Comparison of ENCODE assay signal across 8 cellular contexts in the genomic region with DNA sequence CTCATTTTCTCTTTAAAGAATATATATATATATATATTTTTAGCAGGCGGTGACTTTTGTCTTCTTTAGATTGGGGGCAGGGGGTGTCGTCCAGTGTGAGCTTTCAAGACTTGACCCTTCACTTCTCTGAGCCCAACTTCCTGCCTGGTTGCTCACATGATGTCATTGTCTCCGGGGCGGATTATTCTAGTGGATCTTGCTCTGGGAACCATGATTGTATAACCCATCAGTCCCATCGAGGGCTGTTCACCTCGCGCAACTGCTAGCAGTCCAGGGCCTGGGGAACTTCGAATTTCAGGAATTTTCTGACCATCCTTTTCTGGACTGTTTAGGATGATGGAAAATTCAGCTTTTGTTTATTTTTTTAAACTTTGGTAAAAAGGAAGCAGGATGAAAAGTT. TPM values are rescaled to one million over a fixed set of nuclear protein-coding genes. Genes with fewer than 3 reads are reported as not detected.
A peak's percentile ranks its signal among the peaks of the same experiment; 100 is the strongest.
DNase-seq lines count a peak whose midpoint lies in the region; ATAC-seq, FAIRE-seq and TF ChIP-seq lines count a peak whose summit lies in the region.

No MANE protein-coding gene starts in this region.

- 28% methylated on average over 8 of the region's 8 CpGs for WGBS in GM12878 (ENCODE audit: insufficient coverage, insufficient replicate concordance, low lambda C conversion rate, missing lambda C conversion rate)
- 3 to 15% methylated on average over 8 of the region's 8 CpGs for WGBS in sigmoid colon, 2 donors

- no peak for TF ChIP-seq POLR2A in GM12892 (IDR thresholded peaks at IDR 0.05; ENCODE audit: low read depth, low read length)
- no peak for TF ChIP-seq POLR2A in GM12878 (IDR thresholded peaks at IDR 0.05; ENCODE audit: low read depth, low read length)
- TF ChIP-seq POLR2A in sigmoid colon (IDR thresholded peaks at IDR 0.05): no peak

- FAIRE-seq in GM12892 (lab: Jason Lieb, UNC) (peak; percentile 44), GM12878 (lab: Jason Lieb, UNC) (peak; percentile 76)

- CTCF ChIA-PET in GM12878 (lab: Yijun Ruan, JAX): interaction anchor here (0.8 to 1.4 kb wide), 2 partner anchors 11 to 106 kb away, joined by 3 to 6 read pairs; no protein-coding TSS in a partner anchor

- peak overlapping the region; percentile 42 for H3K9ac ChIP-seq in NT2/D1 (ENCODE audit: insufficient read length, low read depth)
- H3K9ac ChIP-seq in GM12878 (ENCODE audit: control insufficient read depth, insufficient read depth, low read length): peak overlapping the region; percentile 86

- H3K27ac ChIP-seq in GM12878 (ENCODE audit: control insufficient read depth, insufficient read depth): peak overlapping the region; percentile 76
- H3K27ac ChIP-seq in sigmoid colon: peak overlapping the region; percentile 83 to 94 (median 89)

- peaks cover 60% of the 10 kb centered on the region for H3K79me2 ChIP-seq in GM12878 (ENCODE audit: control insufficient read depth, insufficient read depth, low read length)

- no peaks in the 10 kb centered on the region for H3K36me3 ChIP-seq in NT2/D1 (ENCODE audit: insufficient read depth, insufficient read length, low read length)
- no peaks in the 10 kb centered on the region for H3K36me3 ChIP-seq in GM12878 (ENCODE audit: control insufficient read depth in 2 of 2, insufficient read depth in 2 of 2, low read length in 1 of 2)
- no peaks in the 10 kb centered on the region for H3K36me3 ChIP-seq in sigmoid colon

- TF ChIP-seq RAD21 in GM12878 (IDR thresholded peaks at IDR 0.05; ENCODE audit: insufficient read depth, low read depth, low read length): no peak

- H4K20me1 ChIP-seq in GM12878 (ENCODE audit: control insufficient read depth, insufficient read depth): no peaks in the 10 kb centered on the region

- H3K9me3 ChIP-seq in NT2/D1 (ENCODE audit: insufficient read depth, low read length): no peaks in the 10 kb centered on the region
- no peaks in the 10 kb centered on the region for H3K9me3 ChIP-seq in GM12878 (replicated peaks; ENCODE audit: control insufficient read depth, insufficient read depth, low read length)
- no peaks in the 10 kb centered on the region for H3K9me3 ChIP-seq in sigmoid colon

- H2AFZ ChIP-seq in GM12878 (ENCODE audit: control insufficient read depth, low read depth, low read length): no peak overlapping the region

- in situ Hi-C loops in GM12878 (cut with MboI): no loop called here

- ATAC-seq in HG03139 (IDR thresholded peaks at IDR 0.05; ENCODE audit: unreplicated experiment): peak; percentile 36
- ATAC-seq in GM12878: peak; percentile 62
- ATAC-seq in GM19324 (IDR thresholded peaks at IDR 0.05; ENCODE audit: low FRiP score, unreplicated experiment): no peak

- peak overlapping the region; percentile 69 for H3K4me3 ChIP-seq in NT2/D1 (ENCODE audit: insufficient read length, low read depth)
- peak overlapping the region; percentile 85 for H3K4me3 ChIP-seq in GM12878
- H3K4me3 ChIP-seq in iPS-11a (ENCODE audit: low read depth, low read length): peak overlapping the region; percentile 79
- peak overlapping the region; percentile 86 to 98 (median 92) for H3K4me3 ChIP-seq in sigmoid colon

- no peak for TF ChIP-seq EP300 in GM12878 (IDR thresholded peaks at IDR 0.05; ENCODE audit: borderline replicate concordance in 1 of 2, control insufficient read depth in 1 of 2, low read depth in 2 of 2, low read length in 2 of 2)
- TF ChIP-seq EP300 in sigmoid colon (IDR thresholded peaks at IDR 0.05): no peak

- TF ChIP-seq CTCF in GM12878 (IDR thresholded peaks at IDR 0.05 in 2 of 3, conservative IDR thresholded peaks at IDR 0.05 in 1 of 3; ENCODE audit: control insufficient read depth in 2 of 3, extremely low read depth in 1 of 3, insufficient read depth in 1 of 3, low read depth in 3 of 3, low read length in 3 of 3): no peak
- TF ChIP-seq CTCF in sigmoid colon (IDR thresholded peaks at IDR 0.05): no peak

- intact Hi-C loops in GM12878 (cut with micrococcal nuclease; ENCODE audit: unreplicated experiment) (loop anchor here (5.0 to 10.0 kb wide), 2 partner anchors 183 to 925 kb away; partner anchors contain the start of genes TAGAP and TCP1), sigmoid colon (cut with DNase I) (loop anchor here (2.0 to 5.0 kb wide), 4 partner anchors 61 to 278 kb away; partner anchors contain the start of genes MRPL18 and SOD2)

- SMC1A ChIA-PET in GM12878 (lab: Charles Lee; ENCODE audit: uncharacterized antibody, unreplicated experiment): interaction anchor here (0.8 to 15.0 kb wide), 6 partner anchors 11 to 97 kb away, joined by 3 to 95 read pairs (median 4); no protein-coding TSS in a partner anchor

- H3K4me2 ChIP-seq in GM12878 (ENCODE audit: control insufficient read depth, insufficient read depth): peak overlapping the region; percentile 79

- DNase-seq in AG20443 (ENCODE audit: low spot score) (peak; percentile 78), GM12892 (ENCODE audit: insufficient read length) (peak; percentile 46), NT2/D1 (ENCODE audit: low read depth, low spot score) (no peak), GM12878 (ENCODE audit: low read depth, low spot score) (no peak), sigmoid colon (peak; percentile 82)

- POLR2A ChIA-PET in GM12878 (lab: Charles Lee): interaction anchor here (0.7 to 8.4 kb wide), 3 partner anchors 11 to 241 kb away, joined by 3 to 92 read pairs (median 4); no protein-coding TSS in a partner anchor

- no TSS peak for BruUV-seq in GM12878 (replicated peaks; lab: Mats Ljungman, UMichigan)

- RAD21 ChIA-PET in GM12878 (lab: Charles Lee; ENCODE audit: unreplicated experiment): interaction anchor here (0.8 to 4.7 kb wide), 3 partner anchors 12 to 41 kb away, joined by 3 to 37 read pairs (median 4); no protein-coding TSS in a partner anchor

- H3K27me3 ChIP-seq in NT2/D1 (ENCODE audit: insufficient read depth, insufficient read length) (no peaks in the 10 kb centered on the region), GM12878 (replicated peaks in 1 of 2; ENCODE audit: control insufficient read depth in 2 of 2, insufficient read depth in 2 of 2, low read length in 1 of 2) (no peaks in the 10 kb centered on the region), sigmoid colon (no peaks in the 10 kb centered on the region)

- H3K4me1 ChIP-seq in NT2/D1 (ENCODE audit: insufficient read depth, insufficient read length) (no peaks in the 10 kb centered on the region), GM12878 (ENCODE audit: control insufficient read depth, insufficient read depth, low read length) (0 out of 2 replicates have a peak, but pooled peaks cover 3% of the 10 kb centered on the region), sigmoid colon (peaks cover 0 to 43% (median 28%) of the 10 kb centered on the region in 4 donors)

TF ChIP-seq in GM12878, 131 proteins besides CTCF, POLR2A, EP300 and RAD21 (continues in another document):
- no peak for TF ChIP-seq TAF1 (IDR thresholded peaks at IDR 0.05; ENCODE audit: borderline replicate concordance, low read depth, low read length)
- TF ChIP-seq ZSCAN29 (IDR thresholded peaks at IDR 0.05): 0 out of 2 replicates have a peak, but pooled peaks have one; percentile 28
- peak; percentile 75 for TF ChIP-seq RFX5 (IDR thresholded peaks at IDR 0.05; ENCODE audit: low read depth, low read length)
- TF ChIP-seq MYC (IDR thresholded peaks at IDR 0.05; ENCODE audit: insufficient read depth, insufficient read length, insufficient replicate concordance, low read length, severe bottlenecking): no peak
- TF ChIP-seq MXI1 (IDR thresholded peaks at IDR 0.05; ENCODE audit: low read depth, low read length): peak; percentile 50; the same call in 1 of the 2 replicates
- TF ChIP-seq E4F1 (IDR thresholded peaks at IDR 0.05; ENCODE audit: borderline replicate concordance, partially characterized antibody): no peak
- TF ChIP-seq SRF (IDR thresholded peaks at IDR 0.05; ENCODE audit: low read depth in 2 of 2, low read length in 2 of 2): no peak
- TF ChIP-seq RUNX3 (IDR thresholded peaks at IDR 0.05; ENCODE audit: low read length): 0 out of 2 replicates have a peak, but pooled peaks have one; percentile 0
- TF ChIP-seq IKZF2 (IDR thresholded peaks at IDR 0.05): 0 out of 4 replicates have a peak, but pooled peaks of 1 of the 2 experiments have one; percentile 10

RNA-seq across cellular contexts. Expression of gene IGF2R, which starts 1.0 kb away (rescaled TPM):
- polyA plus RNA-seq in GM12892 (2012; ENCODE audit: missing spikeins): 20.1 TPM
- total RNA-seq in GM12878 (2013; cell fraction: nucleolus; rRNA removed): 139 and 144 TPM in 2 replicates
- total RNA-seq in GM12878 (2014; rRNA removed) (20.7 and 21.9 TPM in 2 replicates), GM12878 (2014; rRNA removed; fragmentation: Illumina TruSeq; extraction: Trizol) (15.2 and 16.2 TPM in 2 replicates), GM12878 (2021) (36.6 and 40.1 TPM in 2 replicates), sigmoid colon (10 to 100 TPM; 34.6 to 80.9 (median 42.8) TPM)
- polyA plus RNA-seq in GM12878 (2011; ENCODE audit: low read depth): 15.5 TPM
- polyA plus RNA-seq in GM12878 (2011; rRNA removed) (15.1 and 18.5 TPM in 2 replicates), GM12878 (2014; fragmentation: Illumina TruSeq; extraction: Trizol) (27.0 and 29.2 TPM in 2 replicates), GM12878 (2014; fragmentation: Nextera tagmentation; extraction: Ambion mirVana) (1 to 10 TPM in 1 of 2 experiments, under 1 TPM in 1; 1.00 to 1.5 TPM), GM12878 (2014; rRNA removed) (17.3 and 20.1 TPM in 2 replicates), GM12878 (2016; fragmentation: Nextera tagmentation; extraction: Ambion mirVana) (1 to 10 TPM; 4.2 to 5.1 TPM), sigmoid colon (10 to 100 TPM in 2 of 3 donors, 1 to 10 TPM in 1; 3.6 to 43.7 (median 10.9) TPM)
- 14.1 and 21.9 TPM in 2 replicates for polyA plus RNA-seq in GM12878 (2011; cell fraction: cytosol; rRNA removed)
- 69.3 and 71.8 TPM in 2 replicates for polyA plus RNA-seq in GM12878 (2011; cell fraction: nucleus; rRNA removed)
- polyA plus RNA-seq in GM12878 (2012): 20.5 and 26.8 TPM in 2 replicates
- polyA minus RNA-seq in GM12878 (2011; rRNA and poly(A)+ RNA removed): 70.2 and 87.9 TPM in 2 replicates
- 23.8 and 44.1 TPM in 2 replicates for polyA minus RNA-seq in GM12878 (2011; cell fraction: cytosol; rRNA and poly(A)+ RNA removed)
- polyA minus RNA-seq in GM12878 (2011; cell fraction: nucleus; rRNA and poly(A)+ RNA removed): 111 and 165 TPM in 2 replicates

Comparison
In these comparisons a context has a peak if more than half of its experiments do, and no peak if none do; other contexts are left out.
1. DNase-seq: peak in AG20443 (single experiment), GM12892 (single experiment) and sigmoid colon (single experiment); none in NT2/D1 (single experiment) and GM12878 (single experiment).
2. Peak in every context shown above with its lines, with median percentiles within 50 percentile points of each other: H3K4me3 ChIP-seq.